ENCODE assay signal across 1 cellular context in the genomic region with DNA sequence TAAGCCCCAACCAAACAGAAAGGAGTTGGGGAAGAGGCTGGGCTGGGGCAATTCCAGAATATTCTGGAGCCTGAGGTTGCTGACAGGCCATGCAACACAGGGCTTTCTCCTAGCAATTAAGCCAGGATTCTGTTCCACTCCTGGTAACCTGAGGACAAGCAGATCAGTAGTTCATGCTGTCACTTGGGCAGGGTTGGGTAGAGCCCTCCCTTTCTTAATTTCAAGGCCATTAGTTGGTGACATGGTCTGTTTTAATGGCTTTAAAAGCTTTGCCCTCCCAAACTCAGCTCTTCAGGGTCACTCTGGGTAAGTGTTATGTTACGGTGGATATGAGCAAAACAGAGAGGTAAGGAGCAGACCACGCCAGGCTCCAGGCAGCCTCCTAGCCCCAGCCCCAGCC.
TF ChIP-seq lines count a peak whose summit lies in the region.

No MANE protein-coding gene starts in this region.

TF ChIP-seq in SK-N-SH, 30 proteins besides CTCF, POLR2A, EP300 and RAD21:
- TF ChIP-seq TEAD4 (IDR thresholded peaks at IDR 0.05; ENCODE audit: borderline replicate concordance, insufficient read depth): no peak
- TF ChIP-seq MAX (IDR thresholded peaks at IDR 0.05; ENCODE audit: low read depth): no peak
